ENCODE assay signal across 1 cellular context in the genomic region with DNA sequence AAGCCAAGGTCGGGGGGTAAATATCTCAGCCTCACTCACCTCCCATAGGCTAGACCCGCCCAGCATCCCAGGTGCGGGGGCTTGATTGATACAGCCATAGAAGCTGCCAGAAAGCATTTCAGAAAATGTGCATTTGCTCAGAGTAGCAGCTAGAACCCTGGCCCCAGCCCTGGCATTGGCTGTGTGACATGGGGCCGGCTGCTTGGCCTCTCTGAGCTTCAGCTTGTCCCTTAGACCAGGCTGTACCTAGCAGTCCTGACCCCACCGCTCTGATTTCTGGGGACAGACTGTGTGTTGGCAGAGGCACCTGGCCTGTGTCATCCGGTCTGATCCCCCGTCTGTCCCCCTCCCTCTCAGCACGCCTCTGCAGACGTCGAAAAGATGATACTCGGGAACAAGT.
TF ChIP-seq lines count a peak whose summit lies in the region.

No MANE protein-coding gene starts in this region.

TF ChIP-seq in IMR-90, 13 proteins besides CTCF, POLR2A, EP300 and RAD21:
- TF ChIP-seq SMC3 (IDR thresholded peaks at IDR 0.05; ENCODE audit: low read depth, low read length) (no peak), MAFK (IDR thresholded peaks at IDR 0.05; ENCODE audit: low read depth, low read length) (no peak), CHD1 (IDR thresholded peaks at IDR 0.05; ENCODE audit: low read depth, low read length) (no peak), NFE2L2 (IDR thresholded peaks at IDR 0.05; ENCODE audit: low read depth, low read length) (no peak)
- TF ChIP-seq, protein P1, sequence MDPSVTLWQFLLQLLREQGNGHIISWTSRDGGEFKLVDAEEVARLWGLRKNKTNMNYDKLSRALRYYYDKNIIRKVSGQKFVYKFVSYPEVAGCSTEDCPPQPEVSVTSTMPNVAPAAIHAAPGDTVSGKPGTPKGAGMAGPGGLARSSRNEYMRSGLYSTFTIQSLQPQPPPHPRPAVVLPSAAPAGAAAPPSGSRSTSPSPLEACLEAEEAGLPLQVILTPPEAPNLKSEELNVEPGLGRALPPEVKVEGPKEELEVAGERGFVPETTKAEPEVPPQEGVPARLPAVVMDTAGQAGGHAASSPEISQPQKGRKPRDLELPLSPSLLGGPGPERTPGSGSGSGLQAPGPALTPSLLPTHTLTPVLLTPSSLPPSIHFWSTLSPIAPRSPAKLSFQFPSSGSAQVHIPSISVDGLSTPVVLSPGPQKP (IDR thresholded peaks at IDR 0.05; ENCODE audit: borderline replicate concordance, low read depth, low read length): no peak
